In the genomic region with DNA sequence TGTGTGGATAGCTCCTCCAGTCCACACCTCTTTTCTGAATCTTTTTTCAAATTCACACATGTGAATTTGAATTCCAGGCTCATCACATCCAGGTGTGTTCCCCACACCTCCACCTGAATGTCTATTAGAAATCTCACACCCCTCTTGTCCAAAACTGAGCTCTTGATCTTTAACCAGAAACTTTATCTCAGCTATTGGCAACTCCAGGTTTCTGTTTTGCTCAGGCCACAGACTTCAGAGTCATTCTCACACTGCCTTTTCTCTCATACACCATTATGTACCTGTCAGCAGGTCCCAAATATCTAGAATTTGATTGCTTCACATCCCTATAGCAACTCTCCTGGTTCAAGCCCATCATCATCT, we compare ENCODE assay signal across 11 cellular contexts. TPM values are rescaled to one million over a fixed set of nuclear protein-coding genes. Genes with fewer than 3 reads are reported as not detected.
A peak's percentile ranks its signal among the peaks of the same experiment; 100 is the strongest.
DNase-seq lines count a peak whose midpoint lies in the region; ATAC-seq lines count a peak whose summit lies in the region.
"Had no signal": no experiment of that assay in that cellular context is flagged by ENCODE, and none has a peak within 500 bp of the region (broad histone marks: within the 10 kb centered on the region; RNA-seq: fewer than 3 reads in every experiment).

No MANE protein-coding gene starts in this region.

- intact Hi-C loops in left colon (cut with DNase I, micrococcal nuclease), result no loop called here

- ATAC-seq in GM18870 (IDR thresholded peaks at IDR 0.05; ENCODE audit: unreplicated experiment), result peak; percentile 75
- ATAC-seq in GM21786 (IDR thresholded peaks at IDR 0.05; ENCODE audit: unreplicated experiment), result peak; percentile 67
- ATAC-seq in HG03442 (IDR thresholded peaks at IDR 0.05; ENCODE audit: unreplicated experiment), result peak; percentile 71
- ATAC-seq in left colon, result no peak

- H3K4me1 ChIP-seq in muscle layer of duodenum (ENCODE audit: control insufficient read depth in 1 of 2, insufficient read depth in 2 of 2, low read length in 2 of 2), result peaks cover 5% of the 10 kb centered on the region in 2 donors

- DNase-seq in left colon (no peak), cerebellar cortex (ENCODE audit: low spot score) (no peak), NOMO-1 (lab: John Stamatoyannopoulos, UW; ENCODE audit: unreplicated experiment in 2 of 2) (no peak)
- no peak for DNase-seq in activated CD4-positive, CD25-positive, alpha-beta regulatory T cell (lab: John Stamatoyannopoulos, UW)
- DNase-seq: NK-92 treated with Interleukin-12 subunit alpha and Interleukin-12 subunit beta, amount 100 ng/mL, for 24 hours; stimulated activated CD4-positive, alpha-beta T cell treated with anti-CD3 and anti-CD28 coated beads, Interleukin-12 subunit alpha, Interleukin-12 subunit beta, amount 100 ng/mL, for 4 hours had no signal

- no peaks in the 10 kb centered on the region for H3K36me3 ChIP-seq in muscle layer of duodenum (ENCODE audit: control insufficient read depth in 1 of 2, insufficient read depth in 2 of 2, low read length in 2 of 2)

- H3K4me3 ChIP-seq in muscle layer of duodenum (ENCODE audit: low read depth in 1 of 2, low read length in 2 of 2), result no peak overlapping the region

- no peaks in the 10 kb centered on the region for H3K9me3 ChIP-seq in muscle layer of duodenum (ENCODE audit: control insufficient read depth in 1 of 2, low read length in 2 of 2)
- H3K9me3 ChIP-seq: tibial nerve had no signal

- no peaks in the 10 kb centered on the region for H3K27me3 ChIP-seq in muscle layer of duodenum (ENCODE audit: low read depth, low read length)
- H3K27me3 ChIP-seq: tibial nerve had no signal

- peak overlapping the region; percentile 24 for H3K27ac ChIP-seq in muscle layer of duodenum (ENCODE audit: low read length)

RNA-seq across cellular contexts. Expression of a gene that starts 11.6 kb away (rescaled TPM):
- 1 to 10 TPM in 1 of 2 donors, under 1 TPM in 1; 0.85 to 1.3 TPM for total RNA-seq in left colon

RNA-seq across cellular contexts. Expression of a gene that starts 28.1 kb away (rescaled TPM):
- 10 to 100 TPM; 40.6 to 52.5 TPM for total RNA-seq in left colon
